Comparison of ENCODE assay signal across 16 cellular contexts in genomic region chr2:182652326-182652725, GRCh38.
A peak's percentile ranks its signal among the peaks of the same experiment; 100 is the strongest.
DNase-seq lines count a peak whose midpoint lies in the region; ATAC-seq lines count a peak whose summit lies in the region.
"Had no signal": no experiment of that assay in that cellular context is flagged by ENCODE, and none has a peak within 500 bp of the region (broad histone marks: within the 10 kb centered on the region; RNA-seq: fewer than 3 reads in every experiment).

No MANE protein-coding gene starts in this region.

- H3K36me3 Mint-ChIP-seq in T-cell: no peaks in the 10 kb centered on the region
- H3K36me3 Mint-ChIP-seq in activated CD8-positive, alpha-beta T cell treated with anti-CD3 and anti-CD28 coated beads, Interleukin-2, amount 10 ng/mL, durations not matched to agents 7 days and 5 days (ENCODE audit: low read depth): no peaks in the 10 kb centered on the region
- H3K36me3 Mint-ChIP-seq in stimulated activated effector memory CD8-positive, alpha-beta T cell treated with anti-CD3 and anti-CD28 coated beads, Interleukin-12 subunit alpha, Interleukin-12 subunit beta, amount 100 ng/mL, for 72 hours: no peaks in the 10 kb centered on the region

- POLR2A ChIA-PET in T-cell (lab: Charles Lee): interaction anchor here in 1 of 2 donors (0.6 kb wide), 2 partner anchors 9 to 32 kb away, joined by 3 to 4 read pairs; no protein-coding TSS in a partner anchor
- POLR2A ChIA-PET in activated CD8-positive, alpha-beta T cell treated with anti-CD3 and anti-CD28 coated beads, Interleukin-2, amount 10 ng/mL, durations not matched to agents 7 days and 5 days (lab: Charles Lee): no interaction called here

- no peak overlapping the region for H3K4me3 Mint-ChIP-seq in T-cell
- H3K4me3 Mint-ChIP-seq in activated CD8-positive, alpha-beta T cell treated with anti-CD3 and anti-CD28 coated beads, Interleukin-2, amount 10 ng/mL, durations not matched to agents 7 days and 5 days: no peak overlapping the region
- no peak overlapping the region for H3K4me3 Mint-ChIP-seq in stimulated activated effector memory CD8-positive, alpha-beta T cell treated with anti-CD3 and anti-CD28 coated beads, Interleukin-12 subunit alpha, Interleukin-12 subunit beta, amount 100 ng/mL, for 72 hours
- H3K4me3 Mint-ChIP-seq: dendritic cell treated with granulocyte-macrophage colony-stimulating factor and Interleukin-4, amounts not matched to agents 40 ng/mL and 50 ng/mL, for 4 days; stimulated activated naive CD8-positive, alpha-beta T cell treated with anti-CD3 and anti-CD28 coated beads, Interleukin-15, Interleukin-2, amounts not matched to agents 100 ng/mL and 50 ng/mL, for 24 hours had no signal

- peaks cover 9 to 13% of the 10 kb centered on the region in 2 donors for H3K27me3 Mint-ChIP-seq in T-cell
- H3K27me3 Mint-ChIP-seq in activated CD8-positive, alpha-beta T cell treated with anti-CD3 and anti-CD28 coated beads, Interleukin-2, amount 10 ng/mL, durations not matched to agents 7 days and 5 days (ENCODE audit: low read depth): peaks cover 8% of the 10 kb centered on the region
- H3K27me3 Mint-ChIP-seq: dendritic cell treated with granulocyte-macrophage colony-stimulating factor and Interleukin-4, amounts not matched to agents 40 ng/mL and 50 ng/mL, for 4 days; progenitor cell of endocrine pancreas had no signal

- CTCF ChIA-PET in T-cell (lab: Charles Lee): interaction anchor here (1.3 to 1.5 kb wide), 2 partner anchors 14 kb away, joined by 3 to 10 read pairs; no protein-coding TSS in a partner anchor
- CTCF ChIA-PET in activated CD8-positive, alpha-beta T cell treated with anti-CD3 and anti-CD28 coated beads, Interleukin-2, amount 10 ng/mL, durations not matched to agents 7 days and 5 days (lab: Charles Lee): interaction anchor here (0.7 to 0.8 kb wide), 2 partner anchors 8 to 170 kb away, joined by 3 read pairs; no protein-coding TSS in a partner anchor

- peak overlapping the region; percentile 22 to 33 for H3K27ac Mint-ChIP-seq in T-cell
- H3K27ac Mint-ChIP-seq in activated CD8-positive, alpha-beta T cell treated with anti-CD3 and anti-CD28 coated beads, Interleukin-2, amount 10 ng/mL, durations not matched to agents 7 days and 5 days: no peak overlapping the region
- H3K27ac Mint-ChIP-seq in stimulated activated effector memory CD8-positive, alpha-beta T cell treated with anti-CD3 and anti-CD28 coated beads, Interleukin-12 subunit alpha, Interleukin-12 subunit beta, amount 100 ng/mL, for 72 hours: no peak overlapping the region
- H3K27ac Mint-ChIP-seq: dendritic cell treated with granulocyte-macrophage colony-stimulating factor and Interleukin-4, amounts not matched to agents 40 ng/mL and 50 ng/mL, for 4 days; progenitor cell of endocrine pancreas; stimulated activated naive CD8-positive, alpha-beta T cell treated with anti-CD3 and anti-CD28 coated beads, Interleukin-15, Interleukin-2, amounts not matched to agents 100 ng/mL and 50 ng/mL, for 24 hours had no signal

- peak; percentile 8 for DNase-seq in stimulated activated CD4-positive, alpha-beta T cell treated with anti-CD3 and anti-CD28 coated beads, Interleukin-4, amount 100 ng/mL, for 24 hours
- no peak for DNase-seq in stimulated activated CD4-positive, alpha-beta T cell treated with anti-CD3 and anti-CD28 coated beads, Interleukin-2, amount 100 ng/mL, for 48 hours
- peak in 21 of 34 experiments; percentile 1 to 30 (median 7) for DNase-seq in T-cell
- no peak for DNase-seq in activated CD8-positive, alpha-beta T cell treated with anti-CD3 and anti-CD28 coated beads, Interleukin-2, amount 10 ng/mL, durations not matched to agents 7 days and 5 days
- DNase-seq in stimulated activated effector memory CD8-positive, alpha-beta T cell treated with anti-CD3 and anti-CD28 coated beads, Interleukin-12 subunit alpha, Interleukin-12 subunit beta, amount 100 ng/mL, for 72 hours (ENCODE audit: low spot score in 2 of 2): no peak
- DNase-seq: NCI-H1092 treated with DMSO at 0.1 percent for 48 hours, NCI-H2029, NCI-H226, NCI-H774, OCI-M1, Right ventricle myocardium superior had no signal

- peaks cover 6 to 12% (median 11%) of the 10 kb centered on the region in 3 donors for H3K4me1 Mint-ChIP-seq in T-cell
- H3K4me1 Mint-ChIP-seq in activated CD8-positive, alpha-beta T cell treated with anti-CD3 and anti-CD28 coated beads, Interleukin-2, amount 10 ng/mL, durations not matched to agents 7 days and 5 days (ENCODE audit: low read depth): peaks cover 2% of the 10 kb centered on the region
- H3K4me1 Mint-ChIP-seq in stimulated activated effector memory CD8-positive, alpha-beta T cell treated with anti-CD3 and anti-CD28 coated beads, Interleukin-12 subunit alpha, Interleukin-12 subunit beta, amount 100 ng/mL, for 72 hours: no peaks in the 10 kb centered on the region

- ATAC-seq in T-cell (replicated peaks in 1 of 4) (peak; percentile 40 to 94 (median 70)), HG02938 (IDR thresholded peaks at IDR 0.05; ENCODE audit: unreplicated experiment) (no peak), GM18498 (IDR thresholded peaks at IDR 0.05; ENCODE audit: unreplicated experiment) (no peak)
- peak; percentile 42 for ATAC-seq in activated CD8-positive, alpha-beta T cell treated with anti-CD3 and anti-CD28 coated beads, Interleukin-2, amount 10 ng/mL, durations not matched to agents 7 days and 5 days
- peak; percentile 70 for ATAC-seq in stimulated activated effector memory CD8-positive, alpha-beta T cell treated with anti-CD3 and anti-CD28 coated beads, Interleukin-12 subunit alpha, Interleukin-12 subunit beta, amount 100 ng/mL, for 72 hours

- H3K9me3 Mint-ChIP-seq in T-cell: no peaks in the 10 kb centered on the region
- no peaks in the 10 kb centered on the region for H3K9me3 Mint-ChIP-seq in activated CD8-positive, alpha-beta T cell treated with anti-CD3 and anti-CD28 coated beads, Interleukin-2, amount 10 ng/mL, durations not matched to agents 7 days and 5 days (ENCODE audit: insufficient read depth)
- H3K9me3 Mint-ChIP-seq in stimulated activated effector memory CD8-positive, alpha-beta T cell treated with anti-CD3 and anti-CD28 coated beads, Interleukin-12 subunit alpha, Interleukin-12 subunit beta, amount 100 ng/mL, for 72 hours: no peaks in the 10 kb centered on the region
- H3K9me3 Mint-ChIP-seq: dendritic cell treated with granulocyte-macrophage colony-stimulating factor and Interleukin-4, amounts not matched to agents 40 ng/mL and 50 ng/mL, for 4 days; stimulated activated naive CD8-positive, alpha-beta T cell treated with anti-CD3 and anti-CD28 coated beads, Interleukin-15, Interleukin-2, amounts not matched to agents 100 ng/mL and 50 ng/mL, for 24 hours had no signal

Comparison
In these comparisons a context has a peak if more than half of its experiments do, and no peak if none do; other contexts are left out.
1. DNase-seq: peak in stimulated activated CD4-positive, alpha-beta T cell treated with anti-CD3 and anti-CD28 coated beads, Interleukin-4, amount 100 ng/mL, for 24 hours (single experiment) and T-cell (21 of 34); none in stimulated activated CD4-positive, alpha-beta T cell treated with anti-CD3 and anti-CD28 coated beads, Interleukin-2, amount 100 ng/mL, for 48 hours (0 of 2), activated CD8-positive, alpha-beta T cell treated with anti-CD3 and anti-CD28 coated beads, Interleukin-2, amount 10 ng/mL, durations not matched to agents 7 days and 5 days (single experiment) and stimulated activated effector memory CD8-positive, alpha-beta T cell treated with anti-CD3 and anti-CD28 coated beads, Interleukin-12 subunit alpha, Interleukin-12 subunit beta, amount 100 ng/mL, for 72 hours (0 of 2).
2. ATAC-seq: peak in T-cell (4 of 4), activated CD8-positive, alpha-beta T cell treated with anti-CD3 and anti-CD28 coated beads, Interleukin-2, amount 10 ng/mL, durations not matched to agents 7 days and 5 days (single experiment) and stimulated activated effector memory CD8-positive, alpha-beta T cell treated with anti-CD3 and anti-CD28 coated beads, Interleukin-12 subunit alpha, Interleukin-12 subunit beta, amount 100 ng/mL, for 72 hours (single experiment); none in HG02938 (single experiment) and GM18498 (single experiment).
3. H3K27ac Mint-ChIP-seq: peak in T-cell (2 of 2); none in activated CD8-positive, alpha-beta T cell treated with anti-CD3 and anti-CD28 coated beads, Interleukin-2, amount 10 ng/mL, durations not matched to agents 7 days and 5 days (single experiment) and stimulated activated effector memory CD8-positive, alpha-beta T cell treated with anti-CD3 and anti-CD28 coated beads, Interleukin-12 subunit alpha, Interleukin-12 subunit beta, amount 100 ng/mL, for 72 hours (single experiment).